In genomic region chr6:2834262-2834661, GRCh38 we compare ENCODE assay signal across 2 cellular contexts.
TF ChIP-seq lines count a peak whose summit lies in the region.

No MANE protein-coding gene starts in this region.

TF ChIP-seq in HEK293, 187 proteins besides CTCF, POLR2A, EP300 and RAD21 (continued from another document):
- TF ChIP-seq REST (tag by site-specific recombination; IDR thresholded peaks at IDR 0.05) = no peak
- TF ChIP-seq ZNF140 (tag by site-specific recombination; IDR thresholded peaks at IDR 0.05) = no peak
- no peak for TF ChIP-seq ZNF23 (tag by site-specific recombination; IDR thresholded peaks at IDR 0.05; ENCODE audit: borderline replicate concordance)
- TF ChIP-seq ZNF366 (tag by site-specific recombination; conservative IDR thresholded peaks at IDR 0.05) = peak; percentile 91
- no peak for TF ChIP-seq SP3 (tag by site-specific recombination; IDR thresholded peaks at IDR 0.05)

TF ChIP-seq in K562, 482 proteins besides CTCF, POLR2A, EP300 and RAD21 (continued from another document and continues in another):
- TF ChIP-seq ZBTB5 (IDR thresholded peaks at IDR 0.05) = 0 out of 2 replicates have a peak, but pooled peaks have one; percentile 23
- peak; percentile 96 for TF ChIP-seq THRB (CRISPR knock-in tag; conservative IDR thresholded peaks at IDR 0.05)
- TF ChIP-seq CBX5 (IDR thresholded peaks at IDR 0.05; ENCODE audit: borderline replicate concordance, low read depth) = no peak
- peak; percentile 48 for TF ChIP-seq CREBBP (IDR thresholded peaks at IDR 0.05; ENCODE audit: low read depth, low read length)
- TF ChIP-seq NCOA4 (IDR thresholded peaks at IDR 0.05; ENCODE audit: partially characterized antibody) = no peak
- 0 out of 2 replicates have a peak, but pooled peaks have one; percentile 31 for TF ChIP-seq NKRF (IDR thresholded peaks at IDR 0.05; ENCODE audit: borderline replicate concordance)
- TF ChIP-seq MITF (IDR thresholded peaks at IDR 0.05) = no peak
- TF ChIP-seq ZNF407 (IDR thresholded peaks at IDR 0.05; ENCODE audit: low read depth) = peak; percentile 18; the same call in 1 of the 2 replicates
- no peak for TF ChIP-seq SAP30 (IDR thresholded peaks at IDR 0.05; ENCODE audit: borderline replicate concordance, insufficient read depth, low read depth, low read length, poor library complexity, severe bottlenecking)
- peak; percentile 60; the same call in 1 of the 2 replicates for TF ChIP-seq HBP1 (CRISPR knock-in tag; IDR thresholded peaks at IDR 0.05)
- no peak for TF ChIP-seq ZEB2 (IDR thresholded peaks at IDR 0.05)
- TF ChIP-seq OTX1 (CRISPR knock-in tag; IDR thresholded peaks at IDR 0.05) = peak; percentile 71; the same call in 1 of the 2 replicates
- no peak for TF ChIP-seq CBX8 (IDR thresholded peaks at IDR 0.05; ENCODE audit: borderline replicate concordance, extremely low read depth, low read depth, low read length, poor library complexity, severe bottlenecking)
- no peak for TF ChIP-seq KLF6 (CRISPR knock-in tag; IDR thresholded peaks at IDR 0.05; ENCODE audit: borderline replicate concordance)
- 0 out of 2 replicates have a peak, but pooled peaks have one; percentile 70 for TF ChIP-seq LARP7 (IDR thresholded peaks at IDR 0.05)
- TF ChIP-seq JUNB (CRISPR knock-in tag; conservative IDR thresholded peaks at IDR 0.05) = no peak
- no peak for TF ChIP-seq ZNF561 (CRISPR knock-in tag; conservative IDR thresholded peaks at IDR 0.05)
- TF ChIP-seq ELF4 (CRISPR knock-in tag; IDR thresholded peaks at IDR 0.05) = no peak
- TF ChIP-seq ZSCAN29 (IDR thresholded peaks at IDR 0.05) = 0 out of 2 replicates have a peak, but pooled peaks have one; percentile 18
- TF ChIP-seq ZNF408 (CRISPR knock-in tag; IDR thresholded peaks at IDR 0.05; ENCODE audit: low read depth) = no peak
- peak in 1 of 2 experiments; percentile 33; a peak in 1 of 4 replicates for TF ChIP-seq BCLAF1 (IDR thresholded peaks at IDR 0.05; ENCODE audit: borderline replicate concordance in 1 of 2, control insufficient read depth in 1 of 2, low read depth in 2 of 2, low read length in 1 of 2)
- no peak for TF ChIP-seq ATF2 (CRISPR knock-in tag; IDR thresholded peaks at IDR 0.05)
- TF ChIP-seq MED1 (CRISPR knock-in tag; IDR thresholded peaks at IDR 0.05; ENCODE audit: borderline replicate concordance) = no peak
- TF ChIP-seq HDAC1 (IDR thresholded peaks at IDR 0.05) = peak in 1 of 2 experiments; percentile 39; a peak in 1 of 4 replicates
- TF ChIP-seq SMARCA5 (IDR thresholded peaks at IDR 0.05) = peak; percentile 59; the same call in 1 of the 2 replicates
- TF ChIP-seq KAT2B (IDR thresholded peaks at IDR 0.05; ENCODE audit: low read depth, low read length) = no peak
- no peak for TF ChIP-seq YY1 (IDR thresholded peaks at IDR 0.05; ENCODE audit: borderline replicate concordance in 1 of 3, control insufficient read depth in 1 of 3, extremely low read depth in 1 of 3, insufficient read depth in 3 of 3, insufficient read length in 1 of 3, insufficient replicate concordance in 2 of 3, low read depth in 1 of 3, low read length in 2 of 3)
- TF ChIP-seq POLR2B (IDR thresholded peaks at IDR 0.05; ENCODE audit: low read depth, partially characterized antibody) = peak; percentile 73
- no peak for TF ChIP-seq ZNF431 (CRISPR knock-in tag; IDR thresholded peaks at IDR 0.05)
- peak; percentile 73 for TF ChIP-seq SUPT5H (IDR thresholded peaks at IDR 0.05)
